Comparison of ENCODE assay signal across 11 cellular contexts in the genomic region with DNA sequence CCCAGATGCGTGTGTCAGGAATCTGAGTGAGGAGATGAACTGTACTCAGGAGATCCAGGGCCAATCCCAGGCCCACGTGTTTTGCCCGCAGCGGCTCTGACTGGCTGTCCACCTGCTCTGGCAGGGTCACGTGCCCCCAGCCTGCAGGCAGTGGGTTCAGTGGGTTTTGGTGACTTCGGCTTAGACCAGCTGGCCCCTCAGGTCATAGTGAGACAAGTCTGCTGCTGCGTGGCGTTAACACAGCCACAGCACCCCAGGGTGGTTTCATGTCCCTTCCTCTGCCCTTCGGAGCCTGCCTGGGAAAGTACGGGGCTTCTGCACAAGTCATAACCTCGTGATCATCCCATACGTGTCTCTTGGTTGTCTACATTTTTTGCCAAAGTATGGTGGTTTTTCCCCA. TPM values are rescaled to one million over a fixed set of nuclear protein-coding genes. Genes with fewer than 3 reads are reported as not detected.
A peak's percentile ranks its signal among the peaks of the same experiment; 100 is the strongest.
DNase-seq lines count a peak whose midpoint lies in the region; ATAC-seq and TF ChIP-seq lines count a peak whose summit lies in the region.
"Had no signal": no experiment of that assay in that cellular context is flagged by ENCODE, and none has a peak within 500 bp of the region (broad histone marks: within the 10 kb centered on the region; RNA-seq: fewer than 3 reads in every experiment).

No MANE protein-coding gene starts in this region.

- no peak for ATAC-seq in activated naive CD8-positive, alpha-beta T cell treated with anti-CD3 and anti-CD28 coated beads, Interleukin-2, amount 10 ng/mL, durations not matched to agents 7 days and 5 days (ENCODE audit: low read depth)

- in situ Hi-C loops in HAP-1 (cut with MboI; ENCODE audit: low sequenced_read_pairs) = no loop called here

- peak overlapping the region; percentile 68 for H3K27ac Mint-ChIP-seq in activated naive CD8-positive, alpha-beta T cell treated with anti-CD3 and anti-CD28 coated beads, Interleukin-2, amount 10 ng/mL, durations not matched to agents 7 days and 5 days

- no peak overlapping the region for H2AFZ ChIP-seq in neural cell (ENCODE audit: low read depth, low read length)

- H3K4me1 ChIP-seq in HAP-1 = peaks cover 5% of the 10 kb centered on the region

- H3K27me3 ChIP-seq in GM06990 (replicated peaks; ENCODE audit: control insufficient read depth, insufficient read depth, low read length) (no peaks in the 10 kb centered on the region; the same call in 1 of the 2 replicates), HAP-1 (ENCODE audit: low read depth) (no peaks in the 10 kb centered on the region), neural cell (ENCODE audit: insufficient read depth, low read depth, low read length) (no peaks in the 10 kb centered on the region)
- H3K27me3 ChIP-seq: sigmoid colon had no signal

- H3K4me1 Mint-ChIP-seq in activated naive CD8-positive, alpha-beta T cell treated with anti-CD3 and anti-CD28 coated beads, Interleukin-2, amount 10 ng/mL, durations not matched to agents 7 days and 5 days = peaks cover 26% of the 10 kb centered on the region

- peak overlapping the region; percentile 77 for H3K4me3 Mint-ChIP-seq in activated naive CD8-positive, alpha-beta T cell treated with anti-CD3 and anti-CD28 coated beads, Interleukin-2, amount 10 ng/mL, durations not matched to agents 7 days and 5 days

- H3K36me3 Mint-ChIP-seq in activated naive CD8-positive, alpha-beta T cell treated with anti-CD3 and anti-CD28 coated beads, Interleukin-2, amount 10 ng/mL, durations not matched to agents 7 days and 5 days = peaks cover 6% of the 10 kb centered on the region

- H3K9me2 ChIP-seq in neural cell (ENCODE audit: insufficient read depth, low read length) = no peaks in the 10 kb centered on the region

- POLR2A ChIA-PET in activated naive CD8-positive, alpha-beta T cell treated with anti-CD3 and anti-CD28 coated beads, Interleukin-2, amount 10 ng/mL, durations not matched to agents 7 days and 5 days (lab: Charles Lee) = interaction anchor here (0.7 to 1.4 kb wide), 5 partner anchors 15 to 68 kb away, joined by 3 to 5 read pairs (median 4); no protein-coding TSS in a partner anchor

- DNase-seq in GM06990 (ENCODE audit: extremely low read depth, insufficient read length) (peak; percentile 62), HAP-1 (ENCODE audit: low spot score in 2 of 2) (no peak), Ammon's horn (ENCODE audit: low spot score) (no peak), NCI-H1694 (lab: John Stamatoyannopoulos, UW) (no peak)
- DNase-seq in activated naive CD8-positive, alpha-beta T cell treated with anti-CD3 and anti-CD28 coated beads, Interleukin-2, amount 10 ng/mL, durations not matched to agents 7 days and 5 days = no peak
- no peak for DNase-seq in stimulated activated CD4-positive, alpha-beta T cell treated with anti-CD3 and anti-CD28 coated beads, Interleukin-4, amount 100 ng/mL, for 1 hour
- no peak for DNase-seq in stimulated activated naive CD4-positive, alpha-beta T cell treated with Interleukin-2 at 50 U/mL for 16 hours (lab: John Stamatoyannopoulos, UW)
- DNase-seq: foreskin fibroblast, OCI-M1, sigmoid colon had no signal

- no peaks in the 10 kb centered on the region for H3F3A ChIP-seq in neural cell (ENCODE audit: insufficient read depth, low read length, poor library complexity, severe bottlenecking)

- H3K27ac ChIP-seq in neural cell (ENCODE audit: low read length) = no peak overlapping the region
- H3K27ac ChIP-seq: sigmoid colon had no signal

- H3K9me3 Mint-ChIP-seq in activated naive CD8-positive, alpha-beta T cell treated with anti-CD3 and anti-CD28 coated beads, Interleukin-2, amount 10 ng/mL, durations not matched to agents 7 days and 5 days = no peaks in the 10 kb centered on the region

- no peak for TF ChIP-seq EP300 in neural cell (conservative IDR thresholded peaks at IDR 0.05; ENCODE audit: poor library complexity, severe bottlenecking)

- peak overlapping the region; percentile 70 for H3K9ac ChIP-seq in neural cell (ENCODE audit: low read length)

- H3K9me3 ChIP-seq in HAP-1 (no peaks in the 10 kb centered on the region), neural cell (ENCODE audit: low read length) (no peaks in the 10 kb centered on the region)
- H3K9me3 ChIP-seq: sigmoid colon had no signal

- H3K79me2 ChIP-seq in neural cell (replicated peaks; ENCODE audit: insufficient read depth, low read length) = peaks cover 62% of the 10 kb centered on the region

- no peaks in the 10 kb centered on the region for H3K27me3 Mint-ChIP-seq in activated naive CD8-positive, alpha-beta T cell treated with anti-CD3 and anti-CD28 coated beads, Interleukin-2, amount 10 ng/mL, durations not matched to agents 7 days and 5 days

- TF ChIP-seq RAD21 in neural cell (conservative IDR thresholded peaks at IDR 0.05) = no peak

- H3K4me3 ChIP-seq in GM06990 (replicated peaks; ENCODE audit: low read depth, low read length) (peak overlapping the region; percentile 75), HAP-1 (peak overlapping the region; percentile 55), neural cell (ENCODE audit: low read length) (peak overlapping the region; percentile 90)

- H3K4me2 ChIP-seq in neural cell (ENCODE audit: low read length) = no peak overlapping the region

- H3K36me3 ChIP-seq in GM06990 (ENCODE audit: control insufficient read depth, insufficient read depth, low read length) (no peaks in the 10 kb centered on the region; the same call in 1 of the 2 replicates), HAP-1 (replicated peaks) (no peaks in the 10 kb centered on the region), neural cell (ENCODE audit: insufficient read depth, low read length) (no peaks in the 10 kb centered on the region)
- H3K36me3 ChIP-seq: sigmoid colon had no signal

- H4K20me1 ChIP-seq in neural cell (ENCODE audit: insufficient read depth) = peaks cover 28% of the 10 kb centered on the region

- no peak for TF ChIP-seq CTCF in GM06990 (IDR thresholded peaks at IDR 0.05; ENCODE audit: insufficient read depth, low read length, poor library complexity, severe bottlenecking)
- no peak for TF ChIP-seq CTCF in neural cell (IDR thresholded peaks at IDR 0.05; ENCODE audit: poor library complexity, severe bottlenecking)

TF ChIP-seq in neural cell, 6 proteins besides CTCF, POLR2A, EP300 and RAD21:
- TF ChIP-seq TAF1 (IDR thresholded peaks at IDR 0.05; ENCODE audit: low read depth) (no peak), EZH2 (IDR thresholded peaks at IDR 0.05; ENCODE audit: borderline replicate concordance, insufficient read depth, low read length, poor library complexity, severe bottlenecking) (no peak), MXI1 (conservative IDR thresholded peaks at IDR 0.05; ENCODE audit: poor library complexity, severe bottlenecking) (no peak), SMC3 (conservative IDR thresholded peaks at IDR 0.05; ENCODE audit: poor library complexity) (no peak)
- TF ChIP-seq, protein P1, sequence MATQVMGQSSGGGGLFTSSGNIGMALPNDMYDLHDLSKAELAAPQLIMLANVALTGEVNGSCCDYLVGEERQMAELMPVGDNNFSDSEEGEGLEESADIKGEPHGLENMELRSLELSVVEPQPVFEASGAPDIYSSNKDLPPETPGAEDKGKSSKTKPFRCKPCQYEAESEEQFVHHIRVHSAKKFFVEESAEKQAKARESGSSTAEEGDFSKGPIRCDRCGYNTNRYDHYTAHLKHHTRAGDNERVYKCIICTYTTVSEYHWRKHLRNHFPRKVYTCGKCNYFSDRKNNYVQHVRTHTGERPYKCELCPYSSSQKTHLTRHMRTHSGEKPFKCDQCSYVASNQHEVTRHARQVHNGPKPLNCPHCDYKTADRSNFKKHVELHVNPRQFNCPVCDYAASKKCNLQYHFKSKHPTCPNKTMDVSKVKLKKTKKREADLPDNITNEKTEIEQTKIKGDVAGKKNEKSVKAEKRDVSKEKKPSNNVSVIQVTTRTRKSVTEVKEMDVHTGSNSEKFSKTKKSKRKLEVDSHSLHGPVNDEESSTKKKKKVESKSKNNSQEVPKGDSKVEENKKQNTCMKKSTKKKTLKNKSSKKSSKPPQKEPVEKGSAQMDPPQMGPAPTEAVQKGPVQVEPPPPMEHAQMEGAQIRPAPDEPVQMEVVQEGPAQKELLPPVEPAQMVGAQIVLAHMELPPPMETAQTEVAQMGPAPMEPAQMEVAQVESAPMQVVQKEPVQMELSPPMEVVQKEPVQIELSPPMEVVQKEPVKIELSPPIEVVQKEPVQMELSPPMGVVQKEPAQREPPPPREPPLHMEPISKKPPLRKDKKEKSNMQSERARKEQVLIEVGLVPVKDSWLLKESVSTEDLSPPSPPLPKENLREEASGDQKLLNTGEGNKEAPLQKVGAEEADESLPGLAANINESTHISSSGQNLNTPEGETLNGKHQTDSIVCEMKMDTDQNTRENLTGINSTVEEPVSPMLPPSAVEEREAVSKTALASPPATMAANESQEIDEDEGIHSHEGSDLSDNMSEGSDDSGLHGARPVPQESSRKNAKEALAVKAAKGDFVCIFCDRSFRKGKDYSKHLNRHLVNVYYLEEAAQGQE (IDR thresholded peaks at IDR 0.05; ENCODE audit: borderline replicate concordance) = no peak
TF ChIP-seq in neural cell: peak in this region for 0.

RNA-seq across cellular contexts. Expression of a gene that starts 2.6 kb away (rescaled TPM):
- total RNA-seq in activated naive CD8-positive, alpha-beta T cell treated with anti-CD3 and anti-CD28 coated beads, Interleukin-2, amount 10 ng/mL, durations not matched to agents 7 days and 5 days = 10 to 100 TPM; 67.1 to 67.2 TPM
- polyA plus RNA-seq in neural cell = 11.9 and 37.0 TPM in 2 replicates
- 19.3 and 23.6 TPM in 2 replicates for polyA minus RNA-seq in neural cell
